7 cellular contexts compared by ENCODE assay signal in the genomic region with DNA sequence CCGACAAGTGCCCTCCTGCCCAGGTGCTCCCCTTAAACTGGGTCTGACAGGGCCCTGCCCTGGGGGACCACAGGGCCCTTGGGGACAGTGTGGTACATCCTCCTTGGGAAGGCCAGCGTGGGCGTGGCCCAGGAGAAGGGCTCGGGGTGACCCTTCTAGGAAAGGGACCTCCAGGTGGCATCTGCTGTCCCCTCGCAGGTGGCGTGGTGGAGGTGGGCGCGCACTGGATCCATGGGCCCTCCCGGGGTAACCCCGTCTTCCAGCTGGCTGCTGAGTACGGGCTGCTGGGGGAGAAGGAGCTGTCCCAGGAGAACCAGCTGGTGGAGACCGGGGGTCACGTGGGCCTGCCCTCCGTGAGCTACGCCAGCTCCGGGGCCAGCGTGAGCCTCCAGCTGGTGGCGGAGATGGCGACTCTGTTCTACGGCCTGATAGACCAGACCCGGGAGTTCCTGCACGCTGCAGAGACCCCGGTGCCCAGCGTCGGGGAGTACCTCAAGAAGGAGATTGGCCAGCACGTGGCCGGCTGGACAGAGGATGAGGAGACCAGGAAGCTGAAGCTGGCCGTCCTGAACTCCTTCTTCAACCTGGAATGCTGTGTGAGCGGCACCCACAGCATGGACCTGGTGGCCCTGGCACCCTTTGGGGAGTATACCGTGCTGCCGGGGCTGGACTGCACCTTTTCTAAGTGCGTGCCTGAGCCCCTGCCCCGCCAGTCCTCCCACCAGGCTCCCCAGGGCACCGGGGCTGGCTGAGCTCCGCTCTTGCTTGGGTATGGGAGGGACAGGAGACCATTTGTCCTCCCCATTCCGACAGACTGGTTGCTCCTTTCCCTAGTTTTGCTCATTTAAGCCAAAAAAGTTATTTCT. TPM values are rescaled to one million over a fixed set of nuclear protein-coding genes. Genes with fewer than 3 reads are reported as not detected.
DNase-seq lines count a peak whose midpoint lies in the region; ATAC-seq, FAIRE-seq and TF ChIP-seq lines count a peak whose summit lies in the region.
"Had no signal": no experiment of that assay in that cellular context is flagged by ENCODE, and none has a peak within 500 bp of the region (broad histone marks: within the 10 kb centered on the region; RNA-seq: fewer than 3 reads in every experiment).

No MANE protein-coding gene starts in this region.

- peaks cover 0 to 14% (median 4%) of the 10 kb centered on the region in 4 donors for H3K4me1 ChIP-seq in right lobe of liver

- H3K27me3 ChIP-seq in BJ (ENCODE audit: control insufficient read depth, insufficient read depth, low read length) (no peaks in the 10 kb centered on the region), right lobe of liver (no peaks in the 10 kb centered on the region)

- H3K9me3 ChIP-seq in right lobe of liver, result no peaks in the 10 kb centered on the region

- H3K4me3 ChIP-seq in BJ (ENCODE audit: low read depth, low read length), result peak overlapping the region; percentile 61
- peak overlapping the region; percentile 51 for H3K4me3 ChIP-seq in WI38 (ENCODE audit: low read depth, low read length)
- H3K4me3 ChIP-seq in right lobe of liver, result peak overlapping the region; percentile 86 to 91 (median 88)

- POLR2A ChIA-PET in BJ (lab: Charles Lee), result no interaction called here

- H3K36me3 ChIP-seq in BJ (ENCODE audit: control insufficient read depth, insufficient read depth, low read length) (peaks cover 1% of the 10 kb centered on the region; the same call in 1 of the 2 replicates), right lobe of liver (no peaks in the 10 kb centered on the region)

- intact Hi-C loops in right lobe of liver (cut with DNase I), result loop anchor here in 1 of 2 donors (10.0 kb wide), 1 partner anchor 55 kb away; no protein-coding TSS in a partner anchor

- 100% methylated on average over 4 of the region's 36 CpGs for whole genome bisulfite sequencing in right lobe of liver (ENCODE audit: insufficient coverage, low coverage, low lambda C conversion rate, missing lambda C conversion rate)

- FAIRE-seq in GM12891 (lab: Jason Lieb, UNC), result no peak

- CTCF ChIA-PET in BJ (lab: Yijun Ruan, JAX), result interaction anchor here (0.7 kb wide), 1 partner anchor 8 kb away, joined by 3 read pairs; no protein-coding TSS in a partner anchor

- DNase-seq in BJ (ENCODE audit: low read depth) (no peak), right lobe of liver (peak in 1 of 3 donors; percentile 41), GM12891 (ENCODE audit: insufficient read length, low spot score) (no peak), GM19240 (ENCODE audit: insufficient read length, low spot score) (no peak), AML-193 (lab: John Stamatoyannopoulos, UW) (no peak)

- TF ChIP-seq POLR2A in right lobe of liver (IDR thresholded peaks at IDR 0.05) (no peak), GM12891 (IDR thresholded peaks at IDR 0.05; ENCODE audit: low read depth, low read length) (no peak)

- H3K27ac ChIP-seq in right lobe of liver, result peak overlapping the region in 1 of 3 donors; percentile 63

- TF ChIP-seq CTCF in BJ (IDR thresholded peaks at IDR 0.05; ENCODE audit: insufficient read depth, low read depth, low read length) (no peak), WI38 (IDR thresholded peaks at IDR 0.05; ENCODE audit: low read depth, low read length) (no peak), right lobe of liver (IDR thresholded peaks at IDR 0.05) (no peak)

- ATAC-seq in right lobe of liver, result peak in 1 of 4 donors; percentile 2

TF ChIP-seq in GM12891, 5 proteins besides CTCF, POLR2A, EP300 and RAD21:
- TF ChIP-seq SPI1 (IDR thresholded peaks at IDR 0.05; ENCODE audit: low read depth, low read length), result no peak
- TF ChIP-seq PAX5 (IDR thresholded peaks at IDR 0.05; ENCODE audit: insufficient read depth, low read length, severe bottlenecking), result no peak
- no peak for TF ChIP-seq POU2F2 (IDR thresholded peaks at IDR 0.05; ENCODE audit: low read depth, low read length)
- TF ChIP-seq TAF1 (IDR thresholded peaks at IDR 0.05; ENCODE audit: low read depth, low read length), result no peak
- no peak for TF ChIP-seq POLR2AphosphoS5 (IDR thresholded peaks at IDR 0.05; ENCODE audit: low read depth, low read length)

RNA-seq across cellular contexts. Expression of a gene that starts 1.0 kb away (rescaled TPM):
- polyA plus RNA-seq in BJ (2011; rRNA removed), result 3.5 and 4.5 TPM in 2 replicates
- 2.4 and 3.7 TPM in 2 replicates for polyA minus RNA-seq in BJ (2011; rRNA and poly(A)+ RNA removed)
- 10 to 100 TPM in 4 of 6 experiments, 1 to 10 TPM in 2; 9.4 to 15.9 (median 11.9) TPM for total RNA-seq in right lobe of liver
- 5.3 TPM for polyA plus RNA-seq in GM12891 (2012; ENCODE audit: low read depth, missing spikeins)

RNA-seq across cellular contexts. Expression of a gene that starts 6.9 kb away (rescaled TPM):
- polyA plus RNA-seq in BJ (2011; rRNA removed), result 41.7 and 63.9 TPM in 2 replicates
- 30.2 and 40.7 TPM in 2 replicates for polyA minus RNA-seq in BJ (2011; rRNA and poly(A)+ RNA removed)
- total RNA-seq in right lobe of liver, result 100 to 1,000 TPM; 293 to 780 (median 436) TPM
- polyA plus RNA-seq in GM12891 (2012; ENCODE audit: low read depth, missing spikeins), result 71.8 TPM

RNA-seq across cellular contexts. Expression of a gene that starts 13.9 kb away (rescaled TPM):
- 30.9 and 38.1 TPM in 2 replicates for polyA plus RNA-seq in BJ (2011; rRNA removed)
- polyA minus RNA-seq in BJ (2011; rRNA and poly(A)+ RNA removed), result 25.7 and 41.5 TPM in 2 replicates
- 10 to 100 TPM; 25.1 to 45.7 (median 34.5) TPM for total RNA-seq in right lobe of liver
- 24.2 TPM for polyA plus RNA-seq in GM12891 (2012; ENCODE audit: low read depth, missing spikeins)

RNA-seq across cellular contexts. Expression of a gene that starts 22.2 kb away (rescaled TPM):
- polyA plus RNA-seq in BJ (2011; rRNA removed), result 40.6 and 49.8 TPM in 2 replicates
- 6.6 and 7.2 TPM in 2 replicates for polyA minus RNA-seq in BJ (2011; rRNA and poly(A)+ RNA removed)
- total RNA-seq in right lobe of liver, result 100 to 1,000 TPM in 4 of 6 experiments, 10 to 100 TPM in 2; 76.1 to 158 (median 124) TPM
- 15.4 TPM for polyA plus RNA-seq in GM12891 (2012; ENCODE audit: low read depth, missing spikeins)

RNA-seq across cellular contexts. Expression of a gene that starts 32.9 kb away (rescaled TPM):
- not detected in 2 replicates for polyA plus RNA-seq in BJ (2011; rRNA removed)
- polyA minus RNA-seq in BJ (2011; rRNA and poly(A)+ RNA removed), result not detected in 2 replicates
- total RNA-seq in right lobe of liver, result 100 to 1,000 TPM; 177 to 522 (median 298) TPM
- not detected for polyA plus RNA-seq in GM12891 (2012; ENCODE audit: low read depth, missing spikeins)
- total RNA-seq: lung microvascular endothelial cell had no signal
